In the genomic region with DNA sequence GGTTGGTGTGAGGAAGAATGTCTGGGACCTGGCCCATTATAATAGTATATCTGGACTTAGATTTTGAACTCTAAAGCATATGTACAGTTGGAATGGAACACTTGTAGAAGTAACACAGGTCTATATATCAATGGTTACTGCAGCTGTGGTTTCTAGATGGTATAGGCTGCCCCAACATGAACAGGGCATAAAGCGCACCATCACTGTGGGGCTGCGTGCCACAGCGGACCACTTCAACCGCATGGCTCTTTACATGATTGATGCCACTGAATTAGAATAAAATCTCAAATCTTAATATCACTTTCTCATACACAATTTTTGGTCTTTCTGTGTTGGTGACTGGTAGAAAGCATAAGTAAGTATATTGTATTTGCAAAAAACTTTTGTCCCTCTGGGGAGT, we compare ENCODE assay signal across 17 cellular contexts. TPM values are rescaled to one million over a fixed set of nuclear protein-coding genes. Genes with fewer than 3 reads are reported as not detected.
"Had no signal": no experiment of that assay in that cellular context is flagged by ENCODE, and none has a peak within 500 bp of the region (broad histone marks: within the 10 kb centered on the region; RNA-seq: fewer than 3 reads in every experiment).

No MANE protein-coding gene starts in this region.

- H3K9me3 ChIP-seq: colonic mucosa, gastrocnemius medialis, left lung, pancreas, tibial artery had no signal

- H3K27me3 ChIP-seq: colonic mucosa, gastrocnemius medialis, left lung, pancreas, tibial artery had no signal

- H3K4me1 Mint-ChIP-seq: activated CD4-positive, alpha-beta T cell treated with anti-CD3 and anti-CD28 coated beads for 36 hours; stimulated activated naive B cell treated with anti-CD40 and anti-IgM and Interleukin-4, amounts not matched to agents 10 μg/mL and 1 μg/mL and 100 μg/mL, for 72 hours; WTC11 had no signal

- DNase-seq: activated CD4-positive, alpha-beta T cell treated with anti-CD3 and anti-CD28 coated beads for 36 hours; activated CD4-positive, alpha-beta T cell treated with anti-CD3 and anti-CD28 coated beads, Interleukin-2, amount 50 U/mL, for 48 hours; activated effector memory CD4-positive, alpha-beta T cell treated with Interleukin-2 at 50 U/mL for 16 hours; activated naive CD4-positive, alpha-beta T cell treated with anti-CD3 and anti-CD28 coated beads, Interleukin-2, amount 50 U/mL, for 16 hours; colonic mucosa; gastrocnemius medialis; kidney; left lung; naive B cell; pancreas; stimulated activated naive B cell treated with anti-CD40 and anti-IgM and Interleukin-4, amounts not matched to agents 10 μg/mL and 1 μg/mL and 100 μg/mL, for 72 hours; T-helper 2 cell; tibial artery had no signal

- H3K27ac ChIP-seq: colonic mucosa, gastrocnemius medialis, pancreas, tibial artery had no signal

- H3K4me3 Mint-ChIP-seq: activated CD4-positive, alpha-beta T cell treated with anti-CD3 and anti-CD28 coated beads for 36 hours; naive B cell; stimulated activated naive B cell treated with anti-CD40 and anti-IgM and Interleukin-4, amounts not matched to agents 10 μg/mL and 1 μg/mL and 100 μg/mL, for 72 hours; WTC11 had no signal

- H3K27ac Mint-ChIP-seq: activated CD4-positive, alpha-beta T cell treated with anti-CD3 and anti-CD28 coated beads for 36 hours; stimulated activated naive B cell treated with anti-CD40 and anti-IgM and Interleukin-4, amounts not matched to agents 10 μg/mL and 1 μg/mL and 100 μg/mL, for 72 hours; WTC11 had no signal

- H3K4me3 ChIP-seq: colonic mucosa, gastrocnemius medialis, left lung, pancreas, tibial artery had no signal

- H3K9me3 Mint-ChIP-seq: naive B cell; stimulated activated naive B cell treated with anti-CD40 and anti-IgM and Interleukin-4, amounts not matched to agents 10 μg/mL and 1 μg/mL and 100 μg/mL, for 72 hours; WTC11 had no signal

- H3K4me1 ChIP-seq: colonic mucosa, left lung, pancreas had no signal

- H3K36me3 ChIP-seq: colonic mucosa had no signal

- H3K27me3 Mint-ChIP-seq: activated CD4-positive, alpha-beta T cell treated with anti-CD3 and anti-CD28 coated beads for 36 hours; naive B cell; stimulated activated naive B cell treated with anti-CD40 and anti-IgM and Interleukin-4, amounts not matched to agents 10 μg/mL and 1 μg/mL and 100 μg/mL, for 72 hours had no signal

RNA-seq across cellular contexts. Expression of gene KLRG2, which starts 59.5 kb away (rescaled TPM):
- total RNA-seq: lung microvascular endothelial cell, mononuclear cell, urinary bladder had no signal
